ENCODE assay signal across 9 cellular contexts in the genomic region with DNA sequence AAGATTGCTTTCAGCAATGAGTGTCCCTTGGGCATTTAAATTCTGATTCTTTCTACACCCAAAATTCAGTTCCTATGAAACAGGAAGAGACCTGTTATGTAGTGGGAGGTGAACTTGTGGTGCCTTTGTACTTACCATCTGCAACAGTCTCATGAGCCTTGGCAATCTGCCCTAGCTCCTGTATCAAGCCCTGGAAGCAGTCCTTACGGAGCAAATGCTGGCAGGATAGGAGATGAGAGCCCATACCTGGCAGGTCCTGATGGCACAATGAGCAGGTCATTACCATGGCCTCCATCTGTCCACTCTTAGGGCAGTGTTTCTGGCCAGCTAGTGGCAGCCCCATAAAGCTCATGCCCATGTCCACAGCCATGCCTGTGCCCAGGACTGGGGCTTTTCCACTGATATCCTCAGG. TPM values are rescaled to one million over a fixed set of nuclear protein-coding genes. Genes with fewer than 3 reads are reported as not detected.
A peak's percentile ranks its signal among the peaks of the same experiment; 100 is the strongest.
DNase-seq lines count a peak whose midpoint lies in the region; ATAC-seq and TF ChIP-seq lines count a peak whose summit lies in the region.
"Had no signal": no experiment of that assay in that cellular context is flagged by ENCODE, and none has a peak within 500 bp of the region (broad histone marks: within the 10 kb centered on the region; RNA-seq: fewer than 3 reads in every experiment).

No MANE protein-coding gene starts in this region.

- peaks cover 6% of the 10 kb centered on the region for H3K36me3 Mint-ChIP-seq in type B pancreatic cell

- peaks cover 17% of the 10 kb centered on the region for H3K4me1 Mint-ChIP-seq in type B pancreatic cell (ENCODE audit: unreplicated experiment)
- H3K4me1 Mint-ChIP-seq: B cell had no signal

- H3K4me1 ChIP-seq in breast epithelium (no peaks in the 10 kb centered on the region), right lobe of liver (no peaks in the 10 kb centered on the region)

- DNase-seq in NCI-H2196 (lab: John Stamatoyannopoulos, UW; ENCODE audit: unreplicated experiment), result peak; percentile 47
- no peak for DNase-seq in NCI-H2196 treated with DMSO at 0.1 percent for 48 hours (lab: John Stamatoyannopoulos, UW; ENCODE audit: unreplicated experiment)
- no peak for DNase-seq in breast epithelium (ENCODE audit: low spot score in 2 of 2)
- DNase-seq in right lobe of liver, result peak in 1 of 3 donors; percentile 53
- no peak for DNase-seq in type B pancreatic cell (ENCODE audit: extremely low spot score, unreplicated experiment)
- no peak for DNase-seq in activated CD4-positive, alpha-beta T cell treated with anti-CD3 and anti-CD28 coated beads for 48 hours
- DNase-seq in NCI-H187 treated with DMSO at 0.1 percent for 48 hours (lab: John Stamatoyannopoulos, UW), result no peak
- DNase-seq in germinal center (ENCODE audit: low spot score), result no peak

- no peak for TF ChIP-seq POLR2A in breast epithelium (IDR thresholded peaks at IDR 0.05)
- TF ChIP-seq POLR2A in right lobe of liver (IDR thresholded peaks at IDR 0.05), result no peak

- no peaks in the 10 kb centered on the region for H3K27me3 ChIP-seq in breast epithelium
- no peaks in the 10 kb centered on the region for H3K27me3 ChIP-seq in right lobe of liver

- 0% methylated on average over 1 of the region's 1 CpG for WGBS in right lobe of liver (ENCODE audit: insufficient coverage, low coverage, low lambda C conversion rate, missing lambda C conversion rate)

- intact Hi-C loops in breast epithelium (cut with DNase I; ENCODE audit: low total_unique reads) (loop anchor here (10.0 kb wide), 1 partner anchor 293 kb away; a partner anchor contains a TSS), right lobe of liver (cut with DNase I) (no loop called here)

- peak overlapping the region; percentile 62 for H3K27ac Mint-ChIP-seq in type B pancreatic cell
- H3K27ac Mint-ChIP-seq: B cell had no signal

- H3K27ac ChIP-seq in breast epithelium, result peak overlapping the region; percentile 45 to 78
- H3K27ac ChIP-seq in right lobe of liver, result no peak overlapping the region

- H3K9me3 Mint-ChIP-seq in type B pancreatic cell, result no peaks in the 10 kb centered on the region

- H3K4me3 ChIP-seq in breast epithelium (no peak overlapping the region), right lobe of liver (no peak overlapping the region)

- H3K36me3 ChIP-seq in breast epithelium (no peaks in the 10 kb centered on the region), right lobe of liver (peaks cover 0 to 18% (median 4%) of the 10 kb centered on the region in 4 donors)

- H3K4me3 Mint-ChIP-seq in type B pancreatic cell, result peak overlapping the region; percentile 58
- H3K4me3 Mint-ChIP-seq: B cell had no signal

- no peak for TF ChIP-seq CTCF in breast epithelium (IDR thresholded peaks at IDR 0.05)
- TF ChIP-seq CTCF in right lobe of liver (IDR thresholded peaks at IDR 0.05), result no peak
- no peak for TF ChIP-seq CTCF in type B pancreatic cell (conservative IDR thresholded peaks at IDR 0.05)

- no peaks in the 10 kb centered on the region for H3K9me3 ChIP-seq in breast epithelium
- no peaks in the 10 kb centered on the region for H3K9me3 ChIP-seq in right lobe of liver

- H3K27me3 Mint-ChIP-seq in type B pancreatic cell, result no peaks in the 10 kb centered on the region
- H3K27me3 Mint-ChIP-seq: B cell had no signal

- peak; percentile 26 to 50 (median 32) for ATAC-seq in right lobe of liver

RNA-seq across cellular contexts. Expression of a gene that starts 10.8 kb away (rescaled TPM):
- total RNA-seq in breast epithelium (10 to 100 TPM in 2 of 3 donors, 1 to 10 TPM in 1; 6.6 to 12.7 (median 11.5) TPM), right lobe of liver (10 to 100 TPM in 2 of 6 experiments, 1 to 10 TPM in 4; 4.0 to 16.4 (median 6.9) TPM), type B pancreatic cell (ENCODE audit: low replicate concordance) (5.9 and 8.5 TPM in 2 replicates)

RNA-seq across cellular contexts. Expression of a gene that starts 10.9 kb away (rescaled TPM):
- total RNA-seq in breast epithelium (1,000 to 10,000 TPM in 2 of 3 donors, 100 to 1,000 TPM in 1; 907 to 1,119 (median 1,000) TPM), right lobe of liver (100 to 1,000 TPM; 187 to 394 (median 327) TPM), type B pancreatic cell (ENCODE audit: low replicate concordance) (877 and 979 TPM in 2 replicates)

Comparison
In these comparisons a context has a peak if more than half of its experiments do, and no peak if none do; other contexts are left out.
1. H3K27ac ChIP-seq: peak in breast epithelium (2 of 2); none in right lobe of liver (0 of 3).